In the genomic region with DNA sequence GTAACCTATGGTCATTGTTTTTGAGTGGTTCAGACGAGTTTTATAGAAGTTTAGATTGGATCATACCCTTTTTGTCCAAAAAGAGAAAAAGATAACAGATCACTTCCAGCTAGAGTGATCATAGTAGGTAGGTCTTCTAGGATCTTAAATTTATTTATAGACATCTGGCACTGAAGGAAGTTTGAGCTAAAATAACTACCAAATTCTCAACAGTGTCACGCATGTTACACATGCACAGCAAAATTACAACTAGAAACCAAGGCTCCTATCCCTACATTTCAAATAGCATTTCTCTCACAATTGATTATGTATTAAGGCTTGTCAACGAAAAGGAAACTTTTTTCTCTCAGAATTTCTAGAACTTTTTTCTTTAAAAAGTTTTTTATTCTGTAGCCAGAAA, we compare ENCODE assay signal across 12 cellular contexts. TPM values are rescaled to one million over a fixed set of nuclear protein-coding genes. Genes with fewer than 3 reads are reported as not detected.
DNase-seq lines count a peak whose midpoint lies in the region; ATAC-seq, FAIRE-seq and TF ChIP-seq lines count a peak whose summit lies in the region.
"Had no signal": no experiment of that assay in that cellular context is flagged by ENCODE, and none has a peak within 500 bp of the region (broad histone marks: within the 10 kb centered on the region; RNA-seq: fewer than 3 reads in every experiment).

No MANE protein-coding gene starts in this region.

- POLR2A ChIA-PET in A549 (lab: Yijun Ruan, JAX) = no interaction called here
- POLR2A ChIA-PET in activated CD4-positive, alpha-beta T cell treated with anti-CD3 and anti-CD28 coated beads, Interleukin-2, amount 10 ng/mL, durations not matched to agents 7 days and 5 days (lab: Charles Lee) = no interaction called here

- DNase-seq in A549 (ENCODE audit: low read depth in 1 of 2, low spot score in 1 of 2) = no peak
- DNase-seq in brain microvascular endothelial cell = no peak
- peak; percentile 23 for DNase-seq in myocyte (ENCODE audit: low read depth)
- no peak for DNase-seq in germinal center (ENCODE audit: low spot score)
- DNase-seq in HPDE6-E6E7 (ENCODE audit: extremely low spot score) = no peak
- no peak for DNase-seq in activated CD4-positive, alpha-beta T cell treated with anti-CD3 and anti-CD28 coated beads, Interleukin-2, amount 10 ng/mL, durations not matched to agents 7 days and 5 days
- DNase-seq in urothelium cell line (ENCODE audit: low spot score) = no peak
- DNase-seq: activated CD8-positive, alpha-beta memory T cell treated with anti-CD3 and anti-CD28 coated beads, Interleukin-2, amount 50 U/mL, for 48 hours; NCI-H1092; T1000 had no signal

- H3K9me3 ChIP-seq in A549 (no peaks in the 10 kb centered on the region), HUES48 (ENCODE audit: control insufficient read depth, insufficient read depth, low read length) (no peaks in the 10 kb centered on the region)

- no peak overlapping the region for H3K4me3 ChIP-seq in A549
- peak overlapping the region; percentile 91; the same call in 1 of the 2 replicates for H3K4me3 ChIP-seq in HUES48 (ENCODE audit: low read depth, low read length)
- peak overlapping the region; percentile 98 for H3K4me3 ChIP-seq in brain microvascular endothelial cell (ENCODE audit: low read depth, low read length)

- CTCF ChIA-PET in A549 (lab: Yijun Ruan, JAX) = interaction anchor here (0.8 to 1.7 kb wide), 4 partner anchors 9 to 139 kb away, joined by 3 to 5 read pairs (median 4); no protein-coding TSS in a partner anchor
- CTCF ChIA-PET in activated CD4-positive, alpha-beta T cell treated with anti-CD3 and anti-CD28 coated beads, Interleukin-2, amount 10 ng/mL, durations not matched to agents 7 days and 5 days (lab: Charles Lee) = interaction anchor here (0.6 to 2.6 kb wide), 6 partner anchors 13 to 1149 kb away, joined by 3 to 8 read pairs (median 4); no protein-coding TSS in a partner anchor

- H3K36me3 Mint-ChIP-seq in activated CD4-positive, alpha-beta T cell treated with anti-CD3 and anti-CD28 coated beads, Interleukin-2, amount 10 ng/mL, durations not matched to agents 7 days and 5 days (ENCODE audit: low read depth) = peaks cover 6% of the 10 kb centered on the region

- H3K4me3 Mint-ChIP-seq in activated CD4-positive, alpha-beta T cell treated with anti-CD3 and anti-CD28 coated beads, Interleukin-2, amount 10 ng/mL, durations not matched to agents 7 days and 5 days = no peak overlapping the region

- H3K4me1 ChIP-seq in A549 (peaks cover 46% of the 10 kb centered on the region), HUES48 (ENCODE audit: control insufficient read depth, insufficient read depth, low read length) (peaks cover 10% of the 10 kb centered on the region)

- H3K27ac Mint-ChIP-seq in activated CD4-positive, alpha-beta T cell treated with anti-CD3 and anti-CD28 coated beads, Interleukin-2, amount 10 ng/mL, durations not matched to agents 7 days and 5 days = no peak overlapping the region

- TF ChIP-seq EP300 in A549 (IDR thresholded peaks at IDR 0.05) = no peak

- no peak for TF ChIP-seq RAD21 in A549 (conservative IDR thresholded peaks at IDR 0.05 in 1 of 2, IDR thresholded peaks at IDR 0.05 in 1 of 2)

- no peaks in the 10 kb centered on the region for H3K27me3 ChIP-seq in HUES48 (ENCODE audit: control insufficient read depth, insufficient read depth, low read length)
- H3K27me3 ChIP-seq in brain microvascular endothelial cell (replicated peaks) = no peaks in the 10 kb centered on the region

- peak overlapping the region; percentile 89 for H3K4me2 ChIP-seq in A549

- WGBS in A549 (ENCODE audit: missing lambda C conversion rate) = 81% methylated on average over 3 of the region's 3 CpGs

- H3K27me3 Mint-ChIP-seq in activated CD4-positive, alpha-beta T cell treated with anti-CD3 and anti-CD28 coated beads, Interleukin-2, amount 10 ng/mL, durations not matched to agents 7 days and 5 days = no peaks in the 10 kb centered on the region

- no peaks in the 10 kb centered on the region for H3K9me3 Mint-ChIP-seq in activated CD4-positive, alpha-beta T cell treated with anti-CD3 and anti-CD28 coated beads, Interleukin-2, amount 10 ng/mL, durations not matched to agents 7 days and 5 days

- peaks cover 3% of the 10 kb centered on the region for H3K36me3 ChIP-seq in HUES48 (ENCODE audit: control insufficient read depth, insufficient read depth, low read length)
- H3K36me3 ChIP-seq in brain microvascular endothelial cell (replicated peaks) = peaks cover 11% of the 10 kb centered on the region

- no peak overlapping the region for H3K9ac ChIP-seq in HUES48 (ENCODE audit: low read depth, low read length)

- TF ChIP-seq CTCF in A549 (IDR thresholded peaks at IDR 0.05) (no peak), brain microvascular endothelial cell (IDR thresholded peaks at IDR 0.05; ENCODE audit: low read depth, low read length, missing control alignments) (no peak)

- peaks cover 48% of the 10 kb centered on the region for H3K4me1 Mint-ChIP-seq in activated CD4-positive, alpha-beta T cell treated with anti-CD3 and anti-CD28 coated beads, Interleukin-2, amount 10 ng/mL, durations not matched to agents 7 days and 5 days

- no peak for FAIRE-seq in A549 (lab: Jason Lieb, UNC)
- FAIRE-seq in urothelium cell line (lab: Jason Lieb, UNC) = no peak

- in situ Hi-C loops in brain microvascular endothelial cell (cut with HindIII; ENCODE audit: low pct_ligation_motif_present, low sequenced_read_pairs) = no loop called here

- no peak for TF ChIP-seq POLR2A in A549 (IDR thresholded peaks at IDR 0.05; ENCODE audit: low read length)

- H3K27ac ChIP-seq in A549 (no peak overlapping the region), HUES48 (ENCODE audit: low read depth, low read length) (no peak overlapping the region), brain microvascular endothelial cell (no peak overlapping the region)

- ATAC-seq in A549 = no peak
- ATAC-seq: esophagus mucosa had no signal

TF ChIP-seq in A549, 52 proteins besides CTCF, POLR2A, EP300 and RAD21:
- TF ChIP-seq RNF2 (IDR thresholded peaks at IDR 0.05; ENCODE audit: borderline replicate concordance, low read depth) (no peak), ZC3H11A (IDR thresholded peaks at IDR 0.05) (no peak), PHF8 (IDR thresholded peaks at IDR 0.05; ENCODE audit: borderline replicate concordance, low read depth) (no peak)
- TF ChIP-seq, protein P1, sequence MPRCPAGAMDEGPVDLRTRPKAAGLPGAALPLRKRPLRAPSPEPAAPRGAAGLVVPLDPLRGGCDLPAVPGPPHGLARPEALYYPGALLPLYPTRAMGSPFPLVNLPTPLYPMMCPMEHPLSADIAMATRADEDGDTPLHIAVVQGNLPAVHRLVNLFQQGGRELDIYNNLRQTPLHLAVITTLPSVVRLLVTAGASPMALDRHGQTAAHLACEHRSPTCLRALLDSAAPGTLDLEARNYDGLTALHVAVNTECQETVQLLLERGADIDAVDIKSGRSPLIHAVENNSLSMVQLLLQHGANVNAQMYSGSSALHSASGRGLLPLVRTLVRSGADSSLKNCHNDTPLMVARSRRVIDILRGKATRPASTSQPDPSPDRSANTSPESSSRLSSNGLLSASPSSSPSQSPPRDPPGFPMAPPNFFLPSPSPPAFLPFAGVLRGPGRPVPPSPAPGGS (IDR thresholded peaks at IDR 0.05) = no peak

RNA-seq across cellular contexts. Expression of a gene that starts 2.3 kb away (rescaled TPM):
- 182 and 233 TPM in 2 replicates for polyA plus RNA-seq in A549 (2011; rRNA removed)
- polyA plus RNA-seq in A549 (2012; cell fraction: cytosol; rRNA removed) = 43.8 and 44.0 TPM in 2 replicates
- 25.1 and 38.1 TPM in 2 replicates for polyA plus RNA-seq in A549 (2012; cell fraction: nucleus; rRNA removed)
- polyA plus RNA-seq in A549 (2017; fragmentation: RNase III; extraction: RNeasy Plus Mini Kit Qiagen cat#74134 plus additional on column Dnase treatment) = 186 to 198 TPM (median 192 TPM) in 3 replicates
- 53.6 and 71.7 TPM in 2 replicates for polyA minus RNA-seq in A549 (2011; rRNA and poly(A)+ RNA removed)
- 672 and 951 TPM in 2 replicates for total RNA-seq in myocyte
- polyA plus RNA-seq in myocyte (2012) = 810 TPM
- total RNA-seq in activated CD4-positive, alpha-beta T cell treated with anti-CD3 and anti-CD28 coated beads, Interleukin-2, amount 10 ng/mL, durations not matched to agents 7 days and 5 days = 10 to 100 TPM; 29.5 to 32.1 TPM

RNA-seq across cellular contexts. Expression of a gene that starts 34.1 kb away (rescaled TPM):
- not detected in 2 replicates for polyA plus RNA-seq in A549 (2011; rRNA removed)
- polyA plus RNA-seq in A549 (2012; cell fraction: cytosol; rRNA removed) = not detected in 2 replicates
- not detected in 2 replicates for polyA plus RNA-seq in A549 (2012; cell fraction: nucleus; rRNA removed)
- not detected in 3 replicates for polyA plus RNA-seq in A549 (2017; fragmentation: RNase III; extraction: RNeasy Plus Mini Kit Qiagen cat#74134 plus additional on column Dnase treatment)
- polyA minus RNA-seq in A549 (2011; rRNA and poly(A)+ RNA removed) = not detected in 2 replicates
- total RNA-seq in myocyte = 2.8 and 3.4 TPM in 2 replicates
- 4.0 TPM for polyA plus RNA-seq in myocyte (2012)
- total RNA-seq in activated CD4-positive, alpha-beta T cell treated with anti-CD3 and anti-CD28 coated beads, Interleukin-2, amount 10 ng/mL, durations not matched to agents 7 days and 5 days = not detected
- total RNA-seq: esophagus mucosa had no signal

RNA-seq across cellular contexts. Expression of a gene that starts 50.3 kb away (rescaled TPM):
- polyA plus RNA-seq in A549 (2011; rRNA removed) = 5.4 and 5.6 TPM in 2 replicates
- polyA plus RNA-seq in A549 (2012; cell fraction: cytosol; rRNA removed) = 1.7 and 1.8 TPM in 2 replicates
- 4.9 and 5.3 TPM in 2 replicates for polyA plus RNA-seq in A549 (2012; cell fraction: nucleus; rRNA removed)
- polyA plus RNA-seq in A549 (2017; fragmentation: RNase III; extraction: RNeasy Plus Mini Kit Qiagen cat#74134 plus additional on column Dnase treatment) = 3.6 to 7.3 TPM (median 4.7 TPM) in 3 replicates
- 5.0 and 6.4 TPM in 2 replicates for polyA minus RNA-seq in A549 (2011; rRNA and poly(A)+ RNA removed)
- 4.6 and 5.0 TPM in 2 replicates for total RNA-seq in myocyte
- polyA plus RNA-seq in myocyte (2012) = 5.3 TPM
- total RNA-seq in activated CD4-positive, alpha-beta T cell treated with anti-CD3 and anti-CD28 coated beads, Interleukin-2, amount 10 ng/mL, durations not matched to agents 7 days and 5 days = 1 to 10 TPM; 5.1 to 6.8 TPM

Comparison
In these comparisons a context has a peak if more than half of its experiments do, and no peak if none do; other contexts are left out.
1. RNA of a gene that starts 2.3 kb away (total RNA-seq): 672 to 951 TPM in myocyte; 29.5 to 32.1 TPM in activated CD4-positive, alpha-beta T cell treated with anti-CD3 and anti-CD28 coated beads, Interleukin-2, amount 10 ng/mL, durations not matched to agents 7 days and 5 days; every median in the first group is over 10 times any median in the second.